In genomic region chr1:93222987-93223675, GRCh38 we compare ENCODE assay signal across 1 cellular context.
TF ChIP-seq lines count a peak whose summit lies in the region.

No MANE protein-coding gene starts in this region.

TF ChIP-seq in HepG2, 621 proteins besides CTCF, POLR2A, EP300 and RAD21:
- no peak for TF ChIP-seq ZSCAN12 (CRISPR knock-in tag; IDR thresholded peaks at IDR 0.05)
- TF ChIP-seq ZNF44 (CRISPR knock-in tag; IDR thresholded peaks at IDR 0.05), result no peak
- TF ChIP-seq SALL1 (CRISPR knock-in tag; IDR thresholded peaks at IDR 0.05), result no peak
- TF ChIP-seq TFDP1 (CRISPR knock-in tag; IDR thresholded peaks at IDR 0.05; ENCODE audit: borderline replicate concordance), result no peak
- no peak for TF ChIP-seq SIX4 (CRISPR knock-in tag; IDR thresholded peaks at IDR 0.05)
- no peak for TF ChIP-seq ZSCAN22 (CRISPR knock-in tag; IDR thresholded peaks at IDR 0.05)
- TF ChIP-seq ZNF101 (CRISPR knock-in tag; IDR thresholded peaks at IDR 0.05; ENCODE audit: borderline replicate concordance, low read depth), result no peak
